Comparison of ENCODE assay signal across 23 cellular contexts in the genomic region with DNA sequence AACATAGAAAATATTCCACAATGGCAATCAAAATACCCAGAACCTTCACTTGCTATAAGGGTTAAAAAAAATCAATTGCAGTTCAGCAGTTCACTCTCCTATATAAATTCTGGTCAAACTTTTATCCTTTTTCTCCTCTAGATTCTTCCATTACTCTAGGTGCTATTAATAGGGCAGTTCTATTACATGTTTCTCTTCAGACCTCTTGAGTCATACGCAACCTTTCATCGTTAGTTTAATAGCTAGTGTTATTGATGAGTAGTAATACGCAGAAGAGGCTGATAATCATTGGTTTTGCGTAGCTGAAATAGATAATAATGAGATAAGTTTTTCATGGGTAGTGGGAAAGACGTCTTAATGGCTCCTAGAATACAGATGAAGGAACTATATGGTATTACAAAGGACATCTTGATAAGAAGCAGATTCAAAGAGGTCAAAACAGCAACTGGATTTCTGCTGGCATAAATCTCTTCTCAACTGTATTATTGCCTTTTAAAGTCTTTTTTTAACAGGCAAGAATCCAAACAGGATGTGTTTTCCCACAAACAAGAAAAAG.
DNase-seq lines count a peak whose midpoint lies in the region; ATAC-seq, FAIRE-seq and TF ChIP-seq lines count a peak whose summit lies in the region.
"Had no signal": no experiment of that assay in that cellular context is flagged by ENCODE, and none has a peak within 500 bp of the region (broad histone marks: within the 10 kb centered on the region; RNA-seq: fewer than 3 reads in every experiment).

No MANE protein-coding gene starts in this region.

- no peaks in the 10 kb centered on the region for H3K9me3 ChIP-seq in left ventricle myocardium inferior (replicated peaks)
- H3K9me3 ChIP-seq in thyroid gland, result no peaks in the 10 kb centered on the region
- H3K9me3 ChIP-seq: BE2C, MG63 had no signal

- H3K4me3 ChIP-seq in left ventricle myocardium inferior, result no peak overlapping the region
- H3K4me3 ChIP-seq in thyroid gland (replicated peaks in 1 of 3), result no peak overlapping the region
- H3K4me3 ChIP-seq: GM12878, GM23248, MG63 had no signal

- H3K36me3 ChIP-seq in left ventricle myocardium inferior (no peaks in the 10 kb centered on the region), thyroid gland (no peaks in the 10 kb centered on the region)
- H3K36me3 ChIP-seq: BE2C, MG63 had no signal

- FAIRE-seq in endometrium (lab: Jason Lieb, UNC), result peak; percentile 89
- FAIRE-seq: GM12878, GM19239 had no signal

- H3K4me1 ChIP-seq in left ventricle myocardium inferior (peaks cover 22% of the 10 kb centered on the region), thyroid gland (peaks cover 40 to 46% of the 10 kb centered on the region in 2 donors)
- H3K4me1 ChIP-seq: BE2C had no signal

- peak overlapping the region; percentile 1 for H3K27ac ChIP-seq in left ventricle myocardium inferior (replicated peaks)
- peak overlapping the region; percentile 86 to 94 (median 90) for H3K27ac ChIP-seq in thyroid gland
- H3K27ac ChIP-seq: GM23248 had no signal

- H3K4me3 Mint-ChIP-seq in nephron, result no peak overlapping the region
- H3K4me3 Mint-ChIP-seq: CD4-positive, CD25-positive, alpha-beta regulatory T cell had no signal

- DNase-seq in left ventricle myocardium inferior (no peak), cardiac septum (ENCODE audit: low spot score) (no peak), thyroid gland (no peak), NOMO-1 (lab: John Stamatoyannopoulos, UW; ENCODE audit: unreplicated experiment in 2 of 2) (no peak)
- no peak for DNase-seq in stimulated activated CD4-positive, alpha-beta T cell treated with anti-CD3 and anti-CD28 coated beads, Interleukin-4, amount 100 ng/mL, for 24 hours
- DNase-seq: BE2C; CD4-positive, CD25-positive, alpha-beta regulatory T cell; COR-L47; EL; HCEC 1CT; Kasumi-1; MG63; NCI-H1048; NCI-H1436 treated with DMSO at 0.1 percent for 48 hours; NCI-H2029; NCI-H446 treated with DMSO at 0.1 percent for 48 hours; SHP77 had no signal

- no peak for TF ChIP-seq POLR2A in thyroid gland (IDR thresholded peaks at IDR 0.05)

- H3K27me3 ChIP-seq in left ventricle myocardium inferior (ENCODE audit: low read depth) (no peaks in the 10 kb centered on the region), thyroid gland (no peaks in the 10 kb centered on the region)
- H3K27me3 ChIP-seq: BE2C, MG63 had no signal

- no peaks in the 10 kb centered on the region for H3K9me3 Mint-ChIP-seq in nephron
- H3K9me3 Mint-ChIP-seq: CD4-positive, CD25-positive, alpha-beta regulatory T cell had no signal

- 71 to 78% methylated on average over 5 of the region's 5 CpGs for WGBS in thyroid gland, 2 donors

- ATAC-seq in HG03571 (IDR thresholded peaks at IDR 0.05; ENCODE audit: unreplicated experiment), result no peak
- ATAC-seq: GM12878 had no signal

- H3K27ac Mint-ChIP-seq in nephron, result peak overlapping the region; percentile 67 to 84 (median 83)
- H3K27ac Mint-ChIP-seq: CD4-positive, CD25-positive, alpha-beta regulatory T cell had no signal

- H3K36me3 Mint-ChIP-seq in nephron (ENCODE audit: low read depth), result no peaks in the 10 kb centered on the region
- H3K36me3 Mint-ChIP-seq: CD4-positive, CD25-positive, alpha-beta regulatory T cell had no signal

- TF ChIP-seq CTCF in left ventricle myocardium inferior (IDR thresholded peaks at IDR 0.05; ENCODE audit: borderline replicate concordance), result no peak
- no peak for TF ChIP-seq CTCF in nephron (IDR thresholded peaks at IDR 0.05; ENCODE audit: unreplicated experiment in 3 of 3)
- TF ChIP-seq CTCF in thyroid gland (IDR thresholded peaks at IDR 0.05), result no peak

- H3K4me1 Mint-ChIP-seq in nephron, result peaks cover 19% of the 10 kb centered on the region
- H3K4me1 Mint-ChIP-seq: CD4-positive, CD25-positive, alpha-beta regulatory T cell had no signal

- no peaks in the 10 kb centered on the region for H3K27me3 Mint-ChIP-seq in nephron (ENCODE audit: low read depth)

- intact Hi-C loops in left ventricle myocardium inferior (cut with micrococcal nuclease) (no loop called here), cardiac septum (cut with DNase I) (no loop called here), thyroid gland (cut with DNase I) (loop anchor here (10.0 kb wide), 1 partner anchor 169 kb away; no protein-coding TSS in a partner anchor)
